1 cellular context compared by ENCODE assay signal in genomic region chr15:62528505-62528904, GRCh38.
TF ChIP-seq lines count a peak whose summit lies in the region.

No MANE protein-coding gene starts in this region.

TF ChIP-seq in H1, 55 proteins besides CTCF, POLR2A, EP300 and RAD21 (continued from another document):
- no peak for TF ChIP-seq RXRA (IDR thresholded peaks at IDR 0.05; ENCODE audit: insufficient read depth, low read depth, low read length)
